In genomic region chr7:75019800-75020199, GRCh38 we compare ENCODE assay signal across 24 cellular contexts. TPM values are rescaled to one million over a fixed set of nuclear protein-coding genes. Genes with fewer than 3 reads are reported as not detected.
DNase-seq lines count a peak whose midpoint lies in the region; ATAC-seq, FAIRE-seq and TF ChIP-seq lines count a peak whose summit lies in the region.
"Had no signal": no experiment of that assay in that cellular context is flagged by ENCODE, and none has a peak within 500 bp of the region (broad histone marks: within the 10 kb centered on the region; RNA-seq: fewer than 3 reads in every experiment).

No MANE protein-coding gene starts in this region.

- peaks cover 75% of the 10 kb centered on the region for H3K36me3 ChIP-seq in endodermal cell (ENCODE audit: control insufficient read depth, insufficient read depth, low read length)
- peaks cover 8 to 16% of the 10 kb centered on the region in 2 experiments; a peak in 4 of 5 replicates for H3K36me3 ChIP-seq in HepG2 (replicated peaks in 1 of 2; ENCODE audit: control insufficient read depth in 1 of 2, insufficient read depth in 2 of 2, low read length in 2 of 2)
- no peaks in the 10 kb centered on the region for H3K36me3 ChIP-seq in osteoblast (ENCODE audit: insufficient read depth, low read length)
- H3K36me3 ChIP-seq in effector memory CD4-positive, alpha-beta T cell (ENCODE audit: control insufficient read depth, insufficient read depth, low read length) = no peaks in the 10 kb centered on the region
- H3K36me3 ChIP-seq: BE2C had no signal

- no peak for DNase-seq in endodermal cell
- DNase-seq in HepG2 (ENCODE audit: low spot score) = no peak
- peak; percentile 14 for DNase-seq in osteoblast (ENCODE audit: insufficient read length, low spot score, missing footprints)
- DNase-seq in effector memory CD4-positive, alpha-beta T cell = no peak
- no peak for DNase-seq in stimulated activated CD4-positive, alpha-beta T cell treated with anti-CD3 and anti-CD28 coated beads, Interleukin-12 subunit alpha, Interleukin-12 subunit beta, amount 100 ng/mL, for 4 hours
- DNase-seq in T1000 (lab: John Stamatoyannopoulos, UW) = no peak
- DNase-seq in DMS114 treated with DMSO at 0.1 percent for 48 hours (lab: John Stamatoyannopoulos, UW; ENCODE audit: unreplicated experiment) = no peak
- DNase-seq: 8988T; ACHN; BE2C; C1 segment of cervical spinal cord; CD4-positive, alpha-beta memory T cell; CD4-positive, CD25-positive, alpha-beta regulatory T cell; CD8-positive, alpha-beta memory T cell; COR-L47; DMS 273 treated with DMSO at 0.1 percent for 48 hours; DMS79 treated with DMSO at 0.1 percent for 48 hours; GF-D8 had no signal

- H3K9me3 ChIP-seq in endodermal cell (ENCODE audit: control insufficient read depth, low read length) = no peaks in the 10 kb centered on the region
- no peaks in the 10 kb centered on the region for H3K9me3 ChIP-seq in HepG2 (ENCODE audit: low read length)
- H3K9me3 ChIP-seq in osteoblast (ENCODE audit: low read depth, low read length) = no peaks in the 10 kb centered on the region
- H3K9me3 ChIP-seq in effector memory CD4-positive, alpha-beta T cell (ENCODE audit: control insufficient read depth, low read length) = no peaks in the 10 kb centered on the region
- H3K9me3 ChIP-seq: BE2C, BLaER1 had no signal

- H3K79me2 ChIP-seq in HepG2 (ENCODE audit: insufficient read depth, low read length) = no peaks in the 10 kb centered on the region
- H3K79me2 ChIP-seq in osteoblast (ENCODE audit: insufficient read depth, low read length) = no peaks in the 10 kb centered on the region

- CTCF ChIA-PET in HepG2 (lab: Yijun Ruan, JAX; ENCODE audit: low intra/inter-chr PET ratio, low total read pairs) = no interaction called here

- H3K27ac Mint-ChIP-seq in endodermal cell = peak overlapping the region; percentile 52
- H3K27ac Mint-ChIP-seq: CD14-positive monocyte; CD4-positive, alpha-beta memory T cell; CD4-positive, CD25-positive, alpha-beta regulatory T cell; CD8-positive, alpha-beta memory T cell had no signal

- peaks cover 77% of the 10 kb centered on the region for H3K36me3 Mint-ChIP-seq in endodermal cell (ENCODE audit: low read depth)
- H3K36me3 Mint-ChIP-seq: CD14-positive monocyte; CD4-positive, alpha-beta memory T cell had no signal

- in situ Hi-C loops in HepG2 (cut with HindIII; ENCODE audit: extremely low pct_ligation_motif_present, low pct_unique_long_range_greater_than_20kb) = no loop called here

- H3K27ac ChIP-seq in endodermal cell (ENCODE audit: low read depth, low read length) (no peak overlapping the region), HepG2 (ENCODE audit: extremely low read length, insufficient read depth, low read length) (no peak overlapping the region), osteoblast (ENCODE audit: low read depth, low read length) (no peak overlapping the region)
- no peak overlapping the region for H3K27ac ChIP-seq in effector memory CD4-positive, alpha-beta T cell (ENCODE audit: insufficient read depth, low read length, poor library complexity, severe bottlenecking)
- H3K27ac ChIP-seq: BLaER1 had no signal

- 97 to 98% methylated on average over 8 to 14 of the region's 14 CpGs for WGBS in endodermal cell (ENCODE audit: insufficient coverage in 1 of 2, insufficient read length in 1 of 2), 2 experiments
- WGBS in HepG2 (ENCODE audit: low lambda C conversion rate) = 100% methylated on average over 9 of the region's 14 CpGs

- H3K4me2 ChIP-seq in HepG2 (ENCODE audit: low read depth, low read length) = no peak overlapping the region
- no peak overlapping the region for H3K4me2 ChIP-seq in osteoblast (ENCODE audit: insufficient read depth, low read length)
- H3K4me2 ChIP-seq: BLaER1 had no signal

- H4K20me1 ChIP-seq in HepG2 (ENCODE audit: insufficient read depth, low read length) (no peaks in the 10 kb centered on the region), osteoblast (ENCODE audit: insufficient read depth, low read length) (no peaks in the 10 kb centered on the region)
- H4K20me1 ChIP-seq: BLaER1 had no signal

- TF ChIP-seq RAD21 in HepG2 (CRISPR knock-in tag; IDR thresholded peaks at IDR 0.05) = no peak

- H3K27me3 Mint-ChIP-seq in endodermal cell (ENCODE audit: insufficient read depth) = no peaks in the 10 kb centered on the region
- H3K27me3 Mint-ChIP-seq: CD4-positive, alpha-beta memory T cell; CD4-positive, CD25-positive, alpha-beta regulatory T cell; CD8-positive, alpha-beta memory T cell had no signal

- H3K4me3 ChIP-seq in endodermal cell (ENCODE audit: low read length) (no peak overlapping the region), HepG2 (replicated peaks in 1 of 3; ENCODE audit: insufficient read depth in 1 of 3, low read depth in 2 of 3, low read length in 3 of 3) (no peak overlapping the region), osteoblast (ENCODE audit: insufficient read depth, low read length) (no peak overlapping the region)
- H3K4me3 ChIP-seq in effector memory CD4-positive, alpha-beta T cell (ENCODE audit: insufficient read depth, low read depth, low read length, poor library complexity, severe bottlenecking) = no peak overlapping the region
- H3K4me3 ChIP-seq: BLaER1 had no signal

- H3K4me3 Mint-ChIP-seq in endodermal cell = no peak overlapping the region
- H3K4me3 Mint-ChIP-seq: CD14-positive monocyte; CD4-positive, alpha-beta memory T cell; CD4-positive, CD25-positive, alpha-beta regulatory T cell; CD8-positive, alpha-beta memory T cell had no signal

- TF ChIP-seq POLR2A in HepG2 (IDR thresholded peaks at IDR 0.05; ENCODE audit: insufficient read depth in 1 of 2, low read depth in 2 of 2, low read length in 2 of 2) = no peak

- TF ChIP-seq CTCF in endodermal cell (conservative IDR thresholded peaks at IDR 0.05) (no peak), HepG2 (CRISPR knock-in tag; IDR thresholded peaks at IDR 0.05) (no peak), osteoblast (IDR thresholded peaks at IDR 0.05; ENCODE audit: extremely low read depth, low read depth, low read length) (no peak)

- POLR2A ChIA-PET in HepG2 (lab: Yijun Ruan, JAX) = no interaction called here

- H2AFZ ChIP-seq in HepG2 (ENCODE audit: low read length) = no peak overlapping the region
- H2AFZ ChIP-seq in osteoblast (ENCODE audit: low read length) = no peak overlapping the region

- H3K27me3 ChIP-seq in endodermal cell (ENCODE audit: control insufficient read depth, insufficient read depth, low read length, poor library complexity, severe bottlenecking) (no peaks in the 10 kb centered on the region), HepG2 (ENCODE audit: control insufficient read depth in 1 of 2, insufficient read depth in 2 of 2, low read length in 2 of 2) (no peaks in the 10 kb centered on the region), osteoblast (ENCODE audit: insufficient read depth, low read length) (no peaks in the 10 kb centered on the region)
- H3K27me3 ChIP-seq in effector memory CD4-positive, alpha-beta T cell (replicated peaks; ENCODE audit: control insufficient read depth, insufficient read depth, low read length, poor library complexity, severe bottlenecking) = no peaks in the 10 kb centered on the region
- H3K27me3 ChIP-seq: BE2C, BLaER1 had no signal

- no peak for ATAC-seq in HepG2

- no peak for FAIRE-seq in HepG2 (lab: Jason Lieb, UNC)
- FAIRE-seq: A204.1, G401.6, GM12891, GM19239 had no signal

- intact Hi-C loops in HepG2 (cut with micrococcal nuclease; ENCODE audit: unreplicated experiment) = no loop called here

- TF ChIP-seq EP300 in HepG2 (IDR thresholded peaks at IDR 0.05; ENCODE audit: low read depth in 2 of 2, low read length in 2 of 2) = no peak
- no peak for TF ChIP-seq EP300 in HepG2 (CRISPR knock-in tag; IDR thresholded peaks at IDR 0.05; ENCODE audit: borderline replicate concordance)

- no peak overlapping the region for H3K9ac ChIP-seq in endodermal cell (ENCODE audit: extremely low read depth, low read length, poor library complexity, severe bottlenecking)
- H3K9ac ChIP-seq in HepG2 (ENCODE audit: insufficient read depth, low read depth, low read length) = no peak overlapping the region
- H3K9ac ChIP-seq: BLaER1 had no signal

- H3K4me1 Mint-ChIP-seq in endodermal cell = no peaks in the 10 kb centered on the region
- H3K4me1 Mint-ChIP-seq: CD4-positive, alpha-beta memory T cell; CD4-positive, CD25-positive, alpha-beta regulatory T cell; CD8-positive, alpha-beta memory T cell had no signal

- no TSS peak for BruUV-seq in HepG2 (replicated peaks; lab: Mats Ljungman, UMichigan)

- no peaks in the 10 kb centered on the region for H3K9me3 Mint-ChIP-seq in endodermal cell
- H3K9me3 Mint-ChIP-seq: CD4-positive, alpha-beta memory T cell; CD4-positive, CD25-positive, alpha-beta regulatory T cell; CD8-positive, alpha-beta memory T cell had no signal

- no peaks in the 10 kb centered on the region for H3K4me1 ChIP-seq in endodermal cell (ENCODE audit: control insufficient read depth, insufficient read depth, low read length)
- H3K4me1 ChIP-seq in HepG2 (ENCODE audit: insufficient read depth, low read length) = no peaks in the 10 kb centered on the region
- no peaks in the 10 kb centered on the region for H3K4me1 ChIP-seq in osteoblast (ENCODE audit: insufficient read depth, low read length)
- no peaks in the 10 kb centered on the region for H3K4me1 ChIP-seq in effector memory CD4-positive, alpha-beta T cell (ENCODE audit: control insufficient read depth, insufficient read depth, low read length, poor library complexity, severe bottlenecking)
- H3K4me1 ChIP-seq: BE2C, BLaER1 had no signal

RNA-seq across cellular contexts. Expression of gene RCC1L, which starts 53.8 kb away (rescaled TPM):
- total RNA-seq in endodermal cell (10 to 100 TPM; 48.8 to 53.5 TPM), HepG2 (2016; rRNA removed; fragmentation: Illumina TruSeq; extraction: Trizol) (75.4 and 82.8 TPM in 2 replicates), osteoblast (42.7 and 46.0 TPM in 2 replicates)
- 34.4 TPM for polyA plus RNA-seq in endodermal cell (2013, experiment 1 of 2)
- polyA plus RNA-seq in endodermal cell (2013, experiment 2 of 2) = 33.9 TPM
- 10.8 and 11.6 TPM in 2 replicates for total RNA-seq in HepG2 (2016; cell fraction: cytosol; rRNA removed; fragmentation: Illumina TruSeq; extraction: Trizol; ENCODE audit: low read depth)
- total RNA-seq in HepG2 (2016; cell fraction: insoluble cytoplasmic fraction; rRNA removed; fragmentation: Illumina TruSeq; extraction: Trizol) = 76.4 and 82.4 TPM in 2 replicates
- total RNA-seq in HepG2 (2016; cell fraction: membrane; rRNA removed; fragmentation: Illumina TruSeq; extraction: Trizol) = 30.5 and 31.7 TPM in 2 replicates
- total RNA-seq in HepG2 (2016; cell fraction: nucleus; rRNA removed; fragmentation: Illumina TruSeq; extraction: Trizol) = 28.9 and 35.4 TPM in 2 replicates
- polyA plus RNA-seq in HepG2 (2011; rRNA removed) = 37.9 and 42.1 TPM in 2 replicates
- 35.9 and 39.4 TPM in 2 replicates for polyA plus RNA-seq in HepG2 (2011; cell fraction: cytosol; rRNA removed)
- 16.7 and 18.8 TPM in 2 replicates for polyA plus RNA-seq in HepG2 (2011; cell fraction: nucleus; rRNA removed)
- polyA plus RNA-seq in HepG2 (2012) = 40.0 and 42.3 TPM in 2 replicates
- polyA plus RNA-seq in HepG2 (2016; cell fraction: cytosol; fragmentation: Illumina TruSeq; extraction: Trizol; ENCODE audit: low read depth) = 7.9 and 8.7 TPM in 2 replicates
- polyA plus RNA-seq in HepG2 (2016; cell fraction: insoluble cytoplasmic fraction; fragmentation: Illumina TruSeq; extraction: Trizol; ENCODE audit: low read depth) = 67.9 and 72.1 TPM in 2 replicates
- 19.0 and 21.0 TPM in 2 replicates for polyA plus RNA-seq in HepG2 (2016; cell fraction: membrane; fragmentation: Illumina TruSeq; extraction: Trizol; ENCODE audit: low read depth)
- polyA plus RNA-seq in HepG2 (2016; cell fraction: nucleus; fragmentation: Illumina TruSeq; extraction: Trizol; ENCODE audit: insufficient read depth, low read depth) = 41.1 and 42.5 TPM in 2 replicates
- 32.8 and 41.8 TPM in 2 replicates for polyA minus RNA-seq in HepG2 (2011; rRNA and poly(A)+ RNA removed; ENCODE audit: low replicate concordance)
- polyA minus RNA-seq in HepG2 (2011; cell fraction: cytosol; rRNA and poly(A)+ RNA removed) = 15.1 and 15.4 TPM in 2 replicates
- 11.2 and 16.1 TPM in 2 replicates for polyA minus RNA-seq in HepG2 (2011; cell fraction: nucleus; rRNA and poly(A)+ RNA removed)

RNA-seq across cellular contexts. Expression of gene CASTOR2, which starts 55.3 kb away (rescaled TPM):
- 100 to 1,000 TPM in 1 of 2 donors, 10 to 100 TPM in 1; 96.5 to 116 TPM for total RNA-seq in endodermal cell
- polyA plus RNA-seq in endodermal cell (2013, experiment 1 of 2) = 24.2 TPM
- polyA plus RNA-seq in endodermal cell (2013, experiment 2 of 2) = 26.7 TPM
- 6.5 and 8.7 TPM in 2 replicates for total RNA-seq in HepG2 (2016; rRNA removed; fragmentation: Illumina TruSeq; extraction: Trizol)
- 4.8 and 5.0 TPM in 2 replicates for total RNA-seq in HepG2 (2016; cell fraction: cytosol; rRNA removed; fragmentation: Illumina TruSeq; extraction: Trizol; ENCODE audit: low read depth)
- total RNA-seq in HepG2 (2016; cell fraction: insoluble cytoplasmic fraction; rRNA removed; fragmentation: Illumina TruSeq; extraction: Trizol) = 5.8 and 7.4 TPM in 2 replicates
- total RNA-seq in HepG2 (2016; cell fraction: membrane; rRNA removed; fragmentation: Illumina TruSeq; extraction: Trizol) = 6.3 and 9.5 TPM in 2 replicates
- total RNA-seq in HepG2 (2016; cell fraction: nucleus; rRNA removed; fragmentation: Illumina TruSeq; extraction: Trizol) = 6.4 and 6.5 TPM in 2 replicates
- polyA plus RNA-seq in HepG2 (2011; rRNA removed) = 7.0 and 7.5 TPM in 2 replicates
- 4.4 and 6.3 TPM in 2 replicates for polyA plus RNA-seq in HepG2 (2011; cell fraction: cytosol; rRNA removed)
- 12.2 and 18.7 TPM in 2 replicates for polyA plus RNA-seq in HepG2 (2011; cell fraction: nucleus; rRNA removed)
- 3.7 and 4.3 TPM in 2 replicates for polyA plus RNA-seq in HepG2 (2012)
- polyA plus RNA-seq in HepG2 (2016; cell fraction: cytosol; fragmentation: Illumina TruSeq; extraction: Trizol; ENCODE audit: low read depth) = 1.2 and 1.6 TPM in 2 replicates
- polyA plus RNA-seq in HepG2 (2016; cell fraction: insoluble cytoplasmic fraction; fragmentation: Illumina TruSeq; extraction: Trizol; ENCODE audit: low read depth) = 2.1 and 2.4 TPM in 2 replicates
- polyA plus RNA-seq in HepG2 (2016; cell fraction: membrane; fragmentation: Illumina TruSeq; extraction: Trizol; ENCODE audit: low read depth) = 2.2 and 2.6 TPM in 2 replicates
- 3.6 and 7.2 TPM in 2 replicates for polyA plus RNA-seq in HepG2 (2016; cell fraction: nucleus; fragmentation: Illumina TruSeq; extraction: Trizol; ENCODE audit: insufficient read depth, low read depth)
- 68.0 and 68.7 TPM in 2 replicates for polyA minus RNA-seq in HepG2 (2011; rRNA and poly(A)+ RNA removed; ENCODE audit: low replicate concordance)
- polyA minus RNA-seq in HepG2 (2011; cell fraction: cytosol; rRNA and poly(A)+ RNA removed) = 17.9 and 20.2 TPM in 2 replicates
- polyA minus RNA-seq in HepG2 (2011; cell fraction: nucleus; rRNA and poly(A)+ RNA removed) = 4.1 and 5.0 TPM in 2 replicates
- total RNA-seq in osteoblast = 17.0 and 24.8 TPM in 2 replicates
